ENCODE assay signal across 8 cellular contexts in genomic region chr4:113759696-113760093, GRCh38. TPM values are rescaled to one million over a fixed set of nuclear protein-coding genes. Genes with fewer than 3 reads are reported as not detected.
DNase-seq lines count a peak whose midpoint lies in the region; ATAC-seq and TF ChIP-seq lines count a peak whose summit lies in the region.

No MANE protein-coding gene starts in this region.

- no peak for DNase-seq in BJ (ENCODE audit: low read depth)
- DNase-seq in dorsolateral prefrontal cortex: no peak
- DNase-seq in natural killer cell: no peak
- no peak for DNase-seq in putamen (ENCODE audit: low spot score)
- no peak for DNase-seq in NCI-H226
- no peak for DNase-seq in islet precursor cell
- DNase-seq in posterior cingulate gyrus: no peak

- POLR2A ChIA-PET in BJ (lab: Charles Lee): no interaction called here

- peak overlapping the region; percentile 97 for H3K4me2 ChIP-seq in Loucy (ENCODE audit: low read depth, low read length, poor library complexity, severe bottlenecking)

- no peaks in the 10 kb centered on the region for H3K36me3 ChIP-seq in BJ (ENCODE audit: control insufficient read depth, insufficient read depth, low read length)
- H3K36me3 ChIP-seq in Loucy (ENCODE audit: insufficient read depth, low read length): no peaks in the 10 kb centered on the region

- CTCF ChIA-PET in BJ (lab: Yijun Ruan, JAX): interaction anchor here (1.5 to 1.6 kb wide), 2 partner anchors 212 to 365 kb away, joined by 4 to 6 read pairs; no protein-coding TSS in a partner anchor

- no peaks in the 10 kb centered on the region for H3K27me3 Mint-ChIP-seq in natural killer cell (ENCODE audit: low read depth in 2 of 2)

- H3K4me3 Mint-ChIP-seq in natural killer cell: peak overlapping the region; percentile 97

- H4K20me1 ChIP-seq in Loucy (ENCODE audit: insufficient read depth, low read length, poor library complexity, severe bottlenecking): peaks cover 15% of the 10 kb centered on the region

- H3K4me1 ChIP-seq in Loucy (ENCODE audit: insufficient read depth, low read length, poor library complexity, severe bottlenecking): peaks cover 61% of the 10 kb centered on the region

- H3K9me2 ChIP-seq in Loucy (replicated peaks; ENCODE audit: low read depth, low read length): no peaks in the 10 kb centered on the region

- peak overlapping the region in 54 of 59 donors; percentile 45 to 100 (median 99) for H3K27ac ChIP-seq in dorsolateral prefrontal cortex

- H3K9me3 ChIP-seq in Loucy (ENCODE audit: insufficient read depth, low read depth, low read length): no peaks in the 10 kb centered on the region

- H3F3A ChIP-seq in Loucy (ENCODE audit: low read depth): peaks cover 13% of the 10 kb centered on the region; the same call in 1 of the 2 replicates

- peaks cover 59% of the 10 kb centered on the region for H3K79me2 ChIP-seq in Loucy (ENCODE audit: insufficient read depth, low read length)

- no peaks in the 10 kb centered on the region for H3K9me3 Mint-ChIP-seq in natural killer cell

- TF ChIP-seq CTCF in BJ (IDR thresholded peaks at IDR 0.05; ENCODE audit: insufficient read depth, low read depth, low read length): no peak
- TF ChIP-seq CTCF in Loucy (conservative IDR thresholded peaks at IDR 0.05; ENCODE audit: low read length): no peak
- TF ChIP-seq CTCF in dorsolateral prefrontal cortex (IDR thresholded peaks at IDR 0.05 in 54 of 56, conservative IDR thresholded peaks at IDR 0.05 in 2 of 56; ENCODE audit: low read depth in 1 of 56, partially characterized antibody in 56 of 56): no peak
- TF ChIP-seq CTCF in natural killer cell (IDR thresholded peaks at IDR 0.05): no peak

- peak overlapping the region; percentile 94 to 99 for H3K27ac Mint-ChIP-seq in natural killer cell

- ATAC-seq in natural killer cell: no peak

- peak overlapping the region; percentile 90 for H3K9ac ChIP-seq in Loucy (ENCODE audit: low read depth, low read length, poor library complexity, severe bottlenecking)

- H3K36me3 Mint-ChIP-seq in natural killer cell: no peaks in the 10 kb centered on the region

- H3K27me3 ChIP-seq in BJ (ENCODE audit: control insufficient read depth, insufficient read depth, low read length) (no peaks in the 10 kb centered on the region), Loucy (ENCODE audit: insufficient read depth, low read length, poor library complexity, severe bottlenecking) (no peaks in the 10 kb centered on the region), dorsolateral prefrontal cortex (no peaks in the 10 kb centered on the region)

- intact Hi-C loops in dorsolateral prefrontal cortex (cut with DNase I) (loop anchor here (2.0 to 10.0 kb wide), 6 partner anchors 142 to 935 kb away; no protein-coding TSS in a partner anchor), natural killer cell (cut with micrococcal nuclease) (loop anchor here (2.0 to 5.0 kb wide), 4 partner anchors 15 to 248 kb away; no protein-coding TSS in a partner anchor), posterior cingulate gyrus (cut with DNase I) (loop anchor here (5.0 kb wide), 1 partner anchor 367 kb away; no protein-coding TSS in a partner anchor)

- H3K4me1 Mint-ChIP-seq in natural killer cell: peaks cover 50% of the 10 kb centered on the region in 2 donors

- no peak overlapping the region for H2AFZ ChIP-seq in Loucy (ENCODE audit: low read length)

- peak overlapping the region; percentile 89 for H3K4me3 ChIP-seq in BJ (ENCODE audit: low read depth, low read length)
- peak overlapping the region; percentile 87 for H3K4me3 ChIP-seq in Loucy (ENCODE audit: low read length, poor library complexity, severe bottlenecking)
- peak overlapping the region; percentile 53 to 95 (median 85) for H3K4me3 ChIP-seq in dorsolateral prefrontal cortex

RNA-seq across cellular contexts. Expression of gene CAMK2D, which starts 1.8 kb away (rescaled TPM):
- polyA plus RNA-seq in BJ (2011; rRNA removed): 41.8 and 69.6 TPM in 2 replicates
- polyA minus RNA-seq in BJ (2011; rRNA and poly(A)+ RNA removed): 48.1 and 49.1 TPM in 2 replicates
- 100 to 1,000 TPM in 29 of 120 experiments, 10 to 100 TPM in 91; 46.8 to 134 (median 89.2) TPM for total RNA-seq in dorsolateral prefrontal cortex
- 10 to 100 TPM; 31.6 to 40.1 (median 34.5) TPM for total RNA-seq in natural killer cell
